Comparison of ENCODE assay signal across 27 cellular contexts in the genomic region with DNA sequence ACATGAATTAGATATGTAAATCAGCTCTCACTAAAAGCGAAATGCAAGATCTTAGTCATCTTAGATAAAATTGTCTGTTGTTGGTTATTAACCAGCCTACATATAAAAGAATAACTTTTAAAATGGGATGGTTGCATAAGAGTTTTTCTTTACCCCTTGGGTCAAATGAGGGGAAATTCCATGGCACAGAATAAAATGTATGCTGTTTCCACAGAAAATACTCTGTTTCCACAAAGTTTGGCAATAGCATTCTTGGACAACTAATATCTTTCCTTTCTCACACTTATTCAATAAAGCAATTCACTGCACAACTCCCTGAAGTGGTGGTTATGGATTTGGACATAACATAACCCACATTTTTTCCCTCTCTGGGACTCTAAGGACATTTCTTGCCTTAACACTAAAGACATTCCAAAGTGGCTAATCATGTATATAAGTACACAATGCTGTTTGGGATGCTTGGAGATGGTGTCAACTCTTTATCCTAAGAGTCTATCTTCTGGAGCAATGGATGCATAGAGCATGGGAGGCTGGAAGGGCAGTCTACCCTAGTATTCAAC. TPM values are rescaled to one million over a fixed set of nuclear protein-coding genes. Genes with fewer than 3 reads are reported as not detected.
A peak's percentile ranks its signal among the peaks of the same experiment; 100 is the strongest.
DNase-seq lines count a peak whose midpoint lies in the region; ATAC-seq and TF ChIP-seq lines count a peak whose summit lies in the region.
"Had no signal": no experiment of that assay in that cellular context is flagged by ENCODE, and none has a peak within 500 bp of the region (broad histone marks: within the 10 kb centered on the region; RNA-seq: fewer than 3 reads in every experiment).

No MANE protein-coding gene starts in this region.

- H3K4me1 Mint-ChIP-seq in activated T-cell treated with anti-CD3 and anti-CD28 coated beads, Interleukin-2, amount 50 U/mL, for 24 hours (ENCODE audit: low read depth), result no peaks in the 10 kb centered on the region

- no peak overlapping the region for H3K14ac ChIP-seq in mesenchymal stem cell (ENCODE audit: low read length in 2 of 2)

- H3K4me1 ChIP-seq in RWPE2 (ENCODE audit: insufficient read depth, poor library complexity, severe bottlenecking) (no peaks in the 10 kb centered on the region), mesenchymal stem cell (ENCODE audit: control insufficient read depth, insufficient read depth, low read depth, low read length) (no peaks in the 10 kb centered on the region)
- H3K4me1 ChIP-seq: A549, pancreas, right lobe of liver, upper lobe of left lung had no signal

- H2BK120ac ChIP-seq in mesenchymal stem cell (ENCODE audit: low read depth, low read length), result no peak overlapping the region

- H2AFZ ChIP-seq in mesenchymal stem cell (ENCODE audit: low read depth, low read length), result no peak overlapping the region

- no peak overlapping the region for H2BK12ac ChIP-seq in mesenchymal stem cell (ENCODE audit: low read length in 2 of 2)

- H3K9ac ChIP-seq in mesenchymal stem cell (ENCODE audit: low read length), result no peak overlapping the region

- no peak overlapping the region for H2AK5ac ChIP-seq in mesenchymal stem cell (ENCODE audit: low read length, severe bottlenecking)

- H2BK15ac ChIP-seq in mesenchymal stem cell (ENCODE audit: low read depth, poor library complexity, severe bottlenecking), result no peak overlapping the region

- H3K36me3 ChIP-seq in RWPE2 (ENCODE audit: low read depth) (no peaks in the 10 kb centered on the region), mesenchymal stem cell (ENCODE audit: control insufficient read depth in 1 of 2, insufficient read depth in 2 of 2, low read depth in 1 of 2, low read length in 2 of 2) (no peaks in the 10 kb centered on the region)
- H3K36me3 ChIP-seq: MG63, pancreas, right lobe of liver, upper lobe of left lung had no signal

- H3K27me3 ChIP-seq in RWPE2 (ENCODE audit: insufficient read depth, poor library complexity, severe bottlenecking) (no peaks in the 10 kb centered on the region), dorsolateral prefrontal cortex (peaks cover 0 to 67% (median 10%) of the 10 kb centered on the region in 45 donors), mesenchymal stem cell (ENCODE audit: control insufficient read depth in 1 of 2, insufficient read depth in 1 of 2, low read length in 2 of 2) (peaks cover 0 to 26% of the 10 kb centered on the region in 2 experiments)
- H3K27me3 ChIP-seq: MG63, right lobe of liver, upper lobe of left lung had no signal

- no CpG with 5 or more reads among the region's 1 CpG for WGBS in mesenchymal stem cell

- H3K4ac ChIP-seq in mesenchymal stem cell (ENCODE audit: low read depth in 1 of 2, low read length in 2 of 2), result no peak overlapping the region

- no peak overlapping the region for H2BK5ac ChIP-seq in mesenchymal stem cell (ENCODE audit: low read depth, low read length, poor library complexity, severe bottlenecking)

- DNase-seq in AG20443 (ENCODE audit: low spot score), result peak; percentile 4
- no peak for DNase-seq in RWPE2 (ENCODE audit: low spot score)
- DNase-seq in dorsolateral prefrontal cortex, result no peak
- DNase-seq in mesenchymal stem cell, result peak; percentile 70
- no peak for DNase-seq in stimulated activated CD8-positive, alpha-beta memory T cell treated with anti-CD3 and anti-CD28 coated beads, Interleukin-4, amount 100 ng/mL, for 48 hours
- no peak for DNase-seq in activated T-cell treated with anti-CD3 and anti-CD28 coated beads, Interleukin-2, amount 50 U/mL, for 24 hours
- DNase-seq in NCI-H2227 treated with DMSO at 0.1 percent for 48 hours (lab: John Stamatoyannopoulos, UW), result no peak
- no peak for DNase-seq in NCI-H82 (lab: John Stamatoyannopoulos, UW)
- DNase-seq: activated CD4-positive, CD25-positive, alpha-beta regulatory T cell treated with anti-CD3 and anti-CD28 coated beads, Interleukin-2, amount 50 U/mL, for 72 hours; activated CD8-positive, alpha-beta T cell treated with anti-CD3 and anti-CD28 coated beads, Interleukin-2, amount 10 ng/mL, durations not matched to agents 7 days and 5 days; activated gamma-delta T cell treated with Interleukin-2 at 50 U/mL for 16 hours; amniotic stem cell; effector memory CD4-positive, alpha-beta T cell; left ventricle myocardium superior; MG63; NCI-H1694; NCI-H2171; pancreas; right lobe of liver; stimulated activated CD4-positive, alpha-beta T cell treated with anti-CD3 and anti-CD28 coated beads, Interleukin-15, amount 100 ng/mL, for 24 hours; upper lobe of left lung had no signal

- H3K36me3 Mint-ChIP-seq in activated T-cell treated with anti-CD3 and anti-CD28 coated beads, Interleukin-2, amount 50 U/mL, for 24 hours (ENCODE audit: low read depth), result no peaks in the 10 kb centered on the region
- H3K36me3 Mint-ChIP-seq: natural killer cell treated with Interleukin-12 subunit alpha and Interleukin-12 subunit beta and Interleukin-15 and Interleukin-18, amount 100 ng/mL, for 72 hours had no signal

- intact Hi-C loops in dorsolateral prefrontal cortex (cut with DNase I), result loop anchor here in 1 of 2 donors (10.0 kb wide), 1 partner anchor 74 kb away; no protein-coding TSS in a partner anchor

- H3K9me3 ChIP-seq in RWPE2 (ENCODE audit: severe bottlenecking) (no peaks in the 10 kb centered on the region), mesenchymal stem cell (ENCODE audit: control insufficient read depth, low read length) (no peaks in the 10 kb centered on the region)
- H3K9me3 ChIP-seq: A549, MG63, pancreas, right lobe of liver, upper lobe of left lung had no signal

- TF ChIP-seq CTCF in RWPE2 (IDR thresholded peaks at IDR 0.05; ENCODE audit: poor library complexity, severe bottlenecking), result no peak
- no peak for TF ChIP-seq CTCF in dorsolateral prefrontal cortex (IDR thresholded peaks at IDR 0.05 in 54 of 56, conservative IDR thresholded peaks at IDR 0.05 in 2 of 56; ENCODE audit: low read depth in 1 of 56, partially characterized antibody in 56 of 56)

- no peak overlapping the region for H3K4me2 ChIP-seq in mesenchymal stem cell (ENCODE audit: low read length, poor library complexity, severe bottlenecking)
- H3K4me2 ChIP-seq: A549 had no signal

- no peak overlapping the region for H3K4me3 Mint-ChIP-seq in activated T-cell treated with anti-CD3 and anti-CD28 coated beads, Interleukin-2, amount 50 U/mL, for 24 hours
- H3K4me3 Mint-ChIP-seq: activated CD8-positive, alpha-beta T cell treated with anti-CD3 and anti-CD28 coated beads, Interleukin-2, amount 10 ng/mL, durations not matched to agents 7 days and 5 days; natural killer cell treated with Interleukin-12 subunit alpha and Interleukin-12 subunit beta and Interleukin-15 and Interleukin-18, amount 100 ng/mL, for 72 hours had no signal

- H3K27ac Mint-ChIP-seq in activated T-cell treated with anti-CD3 and anti-CD28 coated beads, Interleukin-2, amount 50 U/mL, for 24 hours, result no peak overlapping the region
- H3K27ac Mint-ChIP-seq: activated CD8-positive, alpha-beta T cell treated with anti-CD3 and anti-CD28 coated beads, Interleukin-2, amount 10 ng/mL, durations not matched to agents 7 days and 5 days; natural killer cell treated with Interleukin-12 subunit alpha and Interleukin-12 subunit beta and Interleukin-15 and Interleukin-18, amount 100 ng/mL, for 72 hours had no signal

- no peak overlapping the region for H3K18ac ChIP-seq in mesenchymal stem cell (ENCODE audit: low read depth in 1 of 2, low read length in 2 of 2)

- no peak overlapping the region for H4K91ac ChIP-seq in mesenchymal stem cell (ENCODE audit: low read length)

- H4K8ac ChIP-seq in mesenchymal stem cell (ENCODE audit: low read length), result no peak overlapping the region

- no peak overlapping the region for H3K23ac ChIP-seq in mesenchymal stem cell (ENCODE audit: low read length in 2 of 2)

- H3K27ac ChIP-seq in RWPE2 (ENCODE audit: poor library complexity, severe bottlenecking) (no peak overlapping the region), dorsolateral prefrontal cortex (peak overlapping the region in 33 of 59 donors; percentile 1 to 72 (median 31)), mesenchymal stem cell (ENCODE audit: low read length, poor library complexity, severe bottlenecking) (no peak overlapping the region)
- H3K27ac ChIP-seq: A549, C4-2B, HL-60, pancreas, right lobe of liver, upper lobe of left lung had no signal

- no peaks in the 10 kb centered on the region for H3K9me3 Mint-ChIP-seq in activated T-cell treated with anti-CD3 and anti-CD28 coated beads, Interleukin-2, amount 50 U/mL, for 24 hours
- H3K9me3 Mint-ChIP-seq: natural killer cell treated with Interleukin-12 subunit alpha and Interleukin-12 subunit beta and Interleukin-15 and Interleukin-18, amount 100 ng/mL, for 72 hours had no signal

- H3K27me3 Mint-ChIP-seq in activated T-cell treated with anti-CD3 and anti-CD28 coated beads, Interleukin-2, amount 50 U/mL, for 24 hours, result peaks cover 85% of the 10 kb centered on the region

- ATAC-seq in RWPE2 (ENCODE audit: low read depth), result peak; percentile 41; the same call in 2 of the 3 replicates
- ATAC-seq: A549; activated CD8-positive, alpha-beta T cell treated with anti-CD3 and anti-CD28 coated beads, Interleukin-2, amount 10 ng/mL, durations not matched to agents 7 days and 5 days; esophagus mucosa; left ventricle myocardium superior; natural killer cell treated with Interleukin-12 subunit alpha and Interleukin-12 subunit beta and Interleukin-15 and Interleukin-18, amount 100 ng/mL, for 72 hours; pancreas; right lobe of liver; Right ventricle myocardium inferior had no signal

- no peaks in the 10 kb centered on the region for H3K79me1 ChIP-seq in mesenchymal stem cell (replicated peaks; ENCODE audit: low read length, poor library complexity, severe bottlenecking)

- H3K4me3 ChIP-seq in RWPE2 (ENCODE audit: severe bottlenecking) (no peak overlapping the region), dorsolateral prefrontal cortex (no peak overlapping the region), mesenchymal stem cell (ENCODE audit: insufficient read depth in 1 of 2, low read depth in 1 of 2, low read length in 2 of 2) (no peak overlapping the region)
- H3K4me3 ChIP-seq: A549, MG63, pancreas, right lobe of liver, upper lobe of left lung had no signal

RNA-seq across cellular contexts. Expression of gene GPM6B, which starts 51.7 kb away (rescaled TPM):
- 1,000 to 10,000 TPM in 18 of 120 experiments, 100 to 1,000 TPM in 102; 509 to 1,404 (median 816) TPM for total RNA-seq in dorsolateral prefrontal cortex
- polyA plus RNA-seq in mesenchymal stem cell (2013, experiment 1 of 2), result 0.29 TPM
- 0.37 TPM for polyA plus RNA-seq in mesenchymal stem cell (2013, experiment 2 of 2)
- total RNA-seq: activated CD8-positive, alpha-beta T cell treated with anti-CD3 and anti-CD28 coated beads, Interleukin-2, amount 10 ng/mL, durations not matched to agents 7 days and 5 days; natural killer cell treated with Interleukin-12 subunit alpha and Interleukin-12 subunit beta and Interleukin-15 and Interleukin-18, amount 100 ng/mL, for 72 hours had no signal

Comparison
In these comparisons a context has a peak if more than half of its experiments do, and no peak if none do; other contexts are left out.
1. DNase-seq: peak in AG20443 (single experiment) and mesenchymal stem cell (single experiment); none in RWPE2 (single experiment), dorsolateral prefrontal cortex (0 of 10), stimulated activated CD8-positive, alpha-beta memory T cell treated with anti-CD3 and anti-CD28 coated beads, Interleukin-4, amount 100 ng/mL, for 48 hours (single experiment), activated T-cell treated with anti-CD3 and anti-CD28 coated beads, Interleukin-2, amount 50 U/mL, for 24 hours (single experiment), NCI-H2227 treated with DMSO at 0.1 percent for 48 hours (single experiment) and NCI-H82 (single experiment).
2. H3K27ac ChIP-seq: peak in dorsolateral prefrontal cortex (33 of 59); none in RWPE2 (single experiment) and mesenchymal stem cell (single experiment).